8 cellular contexts compared by ENCODE assay signal in genomic region chr6:109441069-109441816, GRCh38. TPM values are rescaled to one million over a fixed set of nuclear protein-coding genes. Genes with fewer than 3 reads are reported as not detected.
DNase-seq lines count a peak whose midpoint lies in the region; ATAC-seq, FAIRE-seq and TF ChIP-seq lines count a peak whose summit lies in the region.

No MANE protein-coding gene starts in this region.

- H3K27me3 ChIP-seq in RWPE2 (ENCODE audit: insufficient read depth, poor library complexity, severe bottlenecking) (no peaks in the 10 kb centered on the region), K562 (ENCODE audit: control insufficient read depth in 2 of 2, insufficient read depth in 2 of 2, low read length in 2 of 2) (no peaks in the 10 kb centered on the region)

- H3K4me3 ChIP-seq in RWPE2 (ENCODE audit: severe bottlenecking): peak overlapping the region; percentile 75
- H3K4me3 ChIP-seq in K562: peak overlapping the region; percentile 86
- H3K4me3 ChIP-seq in iPS-18c (ENCODE audit: insufficient read depth, low read depth, low read length): peak overlapping the region; percentile 96

- FAIRE-seq in K562 (lab: Jason Lieb, UNC): no peak

- H3K27ac ChIP-seq in RWPE2 (ENCODE audit: poor library complexity, severe bottlenecking) (peak overlapping the region; percentile 36), K562 (ENCODE audit: extremely low read depth, low read depth, low read length) (peak overlapping the region; percentile 74)

- H2AFZ ChIP-seq in K562 (ENCODE audit: low read depth, low read length): peak overlapping the region; percentile 87

- peak; percentile 21 for DNase-seq in DMS114 treated with DMSO at 0.1 percent for 48 hours (lab: John Stamatoyannopoulos, UW; ENCODE audit: unreplicated experiment)
- DNase-seq in HT1080 (ENCODE audit: low read depth): peak; percentile 27
- DNase-seq in RWPE2 (ENCODE audit: low spot score): no peak
- DNase-seq in K562 (ENCODE audit: extremely low read depth in 1 of 4, low spot score in 3 of 4): peak; percentile 51 to 76 (median 57)
- peak; percentile 38 for DNase-seq in stimulated activated CD4-positive, alpha-beta T cell treated with anti-CD3 and anti-CD28 coated beads, Interleukin-4, amount 100 ng/mL, for 24 hours

- peak; percentile 38; the same call in 1 of the 2 replicates for TF ChIP-seq POLR2A in K562 (conservative IDR thresholded peaks at IDR 0.05)

- H3K4me1 ChIP-seq in RWPE2 (ENCODE audit: insufficient read depth, poor library complexity, severe bottlenecking): peaks cover 9% of the 10 kb centered on the region
- peaks cover 18 to 34% of the 10 kb centered on the region in 2 experiments; a peak in 4 of 5 replicates for H3K4me1 ChIP-seq in K562 (replicated peaks in 1 of 2; ENCODE audit: control insufficient read depth in 2 of 2, insufficient read depth in 2 of 2, low read length in 2 of 2)

- peak; percentile 14 for ATAC-seq in GM19467 (IDR thresholded peaks at IDR 0.05; ENCODE audit: unreplicated experiment)
- peak; percentile 50 for ATAC-seq in RWPE2 (ENCODE audit: low read depth)
- ATAC-seq in K562: peak; percentile 75
- ATAC-seq in GM18519 (IDR thresholded peaks at IDR 0.05; ENCODE audit: low FRiP score, unreplicated experiment): no peak

- intact Hi-C loops in K562 (cut with micrococcal nuclease): loop anchor here (2.0 kb wide), 2 partner anchors 58 to 136 kb away; partner anchors contain the start of gene CD164

- H4K20me1 ChIP-seq in K562 (replicated peaks; ENCODE audit: control insufficient read depth, insufficient read depth, low read length): no peaks in the 10 kb centered on the region

- under 1% methylated on average over 30 of the region's 31 CpGs for WGBS in K562 (ENCODE audit: insufficient coverage, low coverage, missing lambda C conversion rate)

- TF ChIP-seq EP300 in K562 (IDR thresholded peaks at IDR 0.05; ENCODE audit: low read length): no peak

- peak overlapping the region; percentile 76 to 92 for H3K9ac ChIP-seq in K562 (ENCODE audit: insufficient read depth in 1 of 2, low read depth in 2 of 2, low read length in 2 of 2)

- POLR2A ChIA-PET in K562 (lab: Yijun Ruan, JAX): interaction anchor here (0.6 to 9.8 kb wide), 11 partner anchors 12 to 1183 kb away, joined by 3 to 92 read pairs (median 3); partner anchors contain the start of genes CD164 and MICAL1

- H3K79me2 ChIP-seq in K562 (ENCODE audit: control insufficient read depth, insufficient read depth, low read length): peaks cover 20% of the 10 kb centered on the region

- TF ChIP-seq CTCF in RWPE2 (IDR thresholded peaks at IDR 0.05; ENCODE audit: poor library complexity, severe bottlenecking) (peak; percentile 12), K562 (IDR thresholded peaks at IDR 0.05 in 2 of 3, conservative IDR thresholded peaks at IDR 0.05 in 1 of 3; ENCODE audit: insufficient read depth in 2 of 3, low read depth in 1 of 3, low read length in 3 of 3) (peak; percentile 29 to 49 (median 47); a peak in 5 of 6 replicates)

- TF ChIP-seq RAD21 in K562 (CRISPR knock-in tag; conservative IDR thresholded peaks at IDR 0.05 in 1 of 2, IDR thresholded peaks at IDR 0.05 in 1 of 2): no peak

- H3K36me3 ChIP-seq in RWPE2 (ENCODE audit: low read depth) (peaks cover 22% of the 10 kb centered on the region), K562 (ENCODE audit: control insufficient read depth, insufficient read depth, low read length) (peaks cover 42% of the 10 kb centered on the region)

- in situ Hi-C loops in K562 (cut with MboI): no loop called here

- BruUV-seq in K562 (replicated peaks; lab: Mats Ljungman, UMichigan): TSS peak; percentile 46

- CTCF ChIA-PET in K562 (lab: Yijun Ruan, JAX; ENCODE audit: low intra/inter-chr PET ratio): no interaction called here

- H3K9me1 ChIP-seq in K562 (ENCODE audit: control insufficient read depth, insufficient read depth, low read length): no peaks in the 10 kb centered on the region

- peak overlapping the region; percentile 93 for H3K4me2 ChIP-seq in K562 (ENCODE audit: insufficient read depth, low read length)

- H3K9me3 ChIP-seq in RWPE2 (ENCODE audit: severe bottlenecking) (no peaks in the 10 kb centered on the region), K562 (replicated peaks; ENCODE audit: control insufficient read depth, insufficient read depth, low read depth, low read length) (no peaks in the 10 kb centered on the region), iPS-18c (ENCODE audit: control insufficient read depth, insufficient read depth, low read length) (no peaks in the 10 kb centered on the region)

RNA-seq across cellular contexts. Expression of gene SMPD2, which starts 0.7 kb away (rescaled TPM):
- 14.9 and 15.4 TPM in 2 replicates for total RNA-seq in HT1080 (2014; rRNA removed; shearing (Covaris generic))
- 7.3 and 8.8 TPM in 2 replicates for polyA plus RNA-seq in HT1080 (2015; cell fraction: cytosol; rRNA removed)
- 17.7 and 18.1 TPM in 2 replicates for polyA plus RNA-seq in HT1080 (2015; cell fraction: nucleus; rRNA removed)
- 40.0 and 130 TPM in 2 replicates for total RNA-seq in K562 (2011; cell fraction: chromatin; rRNA removed; ENCODE audit: low replicate concordance)
- 68.9 and 90.7 TPM in 2 replicates for total RNA-seq in K562 (2011; cell fraction: nucleolus; rRNA removed)
- total RNA-seq in K562 (2011; cell fraction: nucleoplasm; rRNA removed): 59.2 and 61.0 TPM in 2 replicates
- 20.8 and 23.9 TPM in 2 replicates for total RNA-seq in K562 (2014; rRNA removed)
- total RNA-seq in K562 (2014; rRNA removed; fragmentation: Illumina TruSeq; extraction: Trizol): 8.8 and 14.5 TPM in 2 replicates
- 16.8 and 18.1 TPM in 2 replicates for total RNA-seq in K562 (2015; rRNA removed; fragmentation: Illumina TruSeq; extraction: Trizol)
- total RNA-seq in K562 (2021): 20.4 TPM in 2 replicates
- 14.8 and 18.3 TPM in 2 replicates for polyA plus RNA-seq in K562 (2011; rRNA removed)
- 15.1 and 22.6 TPM in 2 replicates for polyA plus RNA-seq in K562 (2011; cell fraction: cytosol; rRNA removed)
- polyA plus RNA-seq in K562 (2011; cell fraction: nucleus; rRNA removed): 61.2 and 64.9 TPM in 2 replicates
- 14.3 and 17.2 TPM in 2 replicates for polyA plus RNA-seq in K562 (2012)
- polyA plus RNA-seq in K562 (2014; fragmentation: Illumina TruSeq; extraction: Trizol): 20.5 TPM in 2 replicates
- polyA plus RNA-seq in K562 (2014; fragmentation: Nextera tagmentation; extraction: Ambion mirVana): 1 to 10 TPM in 1 of 2 experiments, under 1 TPM in 1; 0.13 to 1.2 TPM
- polyA plus RNA-seq in K562 (2014; rRNA removed): 19.3 and 21.8 TPM in 2 replicates
- polyA minus RNA-seq in K562 (2011; rRNA and poly(A)+ RNA removed): 25.8 and 28.5 TPM in 2 replicates
- 8.1 and 12.0 TPM in 2 replicates for polyA minus RNA-seq in K562 (2011; cell fraction: cytosol; rRNA and poly(A)+ RNA removed)
- polyA minus RNA-seq in K562 (2011; cell fraction: nucleus; rRNA and poly(A)+ RNA removed): 43.4 and 53.0 TPM in 2 replicates

RNA-seq across cellular contexts. Expression of gene PPIL6, which starts 0.8 kb away (rescaled TPM):
- 0.05 TPM in 1 of 2 replicates, not detected in the other for total RNA-seq in HT1080 (2014; rRNA removed; shearing (Covaris generic))
- 0.49 and 0.84 TPM in 2 replicates for polyA plus RNA-seq in HT1080 (2015; cell fraction: cytosol; rRNA removed)
- polyA plus RNA-seq in HT1080 (2015; cell fraction: nucleus; rRNA removed): 0.74 TPM in 1 of 2 replicates, not detected in the other
- 0.19 TPM in 1 of 2 replicates, not detected in the other for total RNA-seq in K562 (2011; cell fraction: chromatin; rRNA removed; ENCODE audit: low replicate concordance)
- total RNA-seq in K562 (2011; cell fraction: nucleolus; rRNA removed): not detected in 2 replicates
- 0.15 TPM in 1 of 2 replicates, not detected in the other for total RNA-seq in K562 (2011; cell fraction: nucleoplasm; rRNA removed)
- 0.33 TPM in 1 of 2 replicates, not detected in the other for total RNA-seq in K562 (2014; rRNA removed)
- 0.64 and 0.98 TPM in 2 replicates for total RNA-seq in K562 (2014; rRNA removed; fragmentation: Illumina TruSeq; extraction: Trizol)
- total RNA-seq in K562 (2015; rRNA removed; fragmentation: Illumina TruSeq; extraction: Trizol): 0.68 and 0.76 TPM in 2 replicates
- total RNA-seq in K562 (2021): 0.47 and 0.87 TPM in 2 replicates
- polyA plus RNA-seq in K562 (2011; rRNA removed): 0.36 and 1.1 TPM in 2 replicates
- 0.09 and 0.29 TPM in 2 replicates for polyA plus RNA-seq in K562 (2011; cell fraction: cytosol; rRNA removed)
- 0.10 and 0.37 TPM in 2 replicates for polyA plus RNA-seq in K562 (2011; cell fraction: nucleus; rRNA removed)
- 0.72 and 2.6 TPM in 2 replicates for polyA plus RNA-seq in K562 (2012)
- 0.35 and 0.49 TPM in 2 replicates for polyA plus RNA-seq in K562 (2014; fragmentation: Illumina TruSeq; extraction: Trizol)
- polyA plus RNA-seq in K562 (2014; fragmentation: Nextera tagmentation; extraction: Ambion mirVana): under 1 TPM; 0.13 to 0.14 TPM
- polyA plus RNA-seq in K562 (2014; rRNA removed): 0.03 and 1.5 TPM in 2 replicates
- polyA minus RNA-seq in K562 (2011; rRNA and poly(A)+ RNA removed): 0.42 and 1.3 TPM in 2 replicates
- polyA minus RNA-seq in K562 (2011; cell fraction: cytosol; rRNA and poly(A)+ RNA removed): not detected in 2 replicates
- 0.27 TPM in 1 of 2 replicates, not detected in the other for polyA minus RNA-seq in K562 (2011; cell fraction: nucleus; rRNA and poly(A)+ RNA removed)

RNA-seq across cellular contexts. Expression of gene MICAL1, which starts 14.3 kb away (rescaled TPM):
- total RNA-seq in HT1080 (2014; rRNA removed; shearing (Covaris generic)): 37.2 and 37.3 TPM in 2 replicates
- 20.1 and 22.0 TPM in 2 replicates for polyA plus RNA-seq in HT1080 (2015; cell fraction: cytosol; rRNA removed)
- 162 and 176 TPM in 2 replicates for polyA plus RNA-seq in HT1080 (2015; cell fraction: nucleus; rRNA removed)
- 67.8 and 124 TPM in 2 replicates for total RNA-seq in K562 (2011; cell fraction: chromatin; rRNA removed; ENCODE audit: low replicate concordance)
- 63.3 and 63.4 TPM in 2 replicates for total RNA-seq in K562 (2011; cell fraction: nucleolus; rRNA removed)
- total RNA-seq in K562 (2011; cell fraction: nucleoplasm; rRNA removed): 56.3 and 70.8 TPM in 2 replicates
- total RNA-seq in K562 (2014; rRNA removed): 7.0 and 10.5 TPM in 2 replicates
- total RNA-seq in K562 (2014; rRNA removed; fragmentation: Illumina TruSeq; extraction: Trizol): 3.0 and 3.7 TPM in 2 replicates
- total RNA-seq in K562 (2015; rRNA removed; fragmentation: Illumina TruSeq; extraction: Trizol): 4.6 and 5.3 TPM in 2 replicates
- 11.0 and 12.3 TPM in 2 replicates for total RNA-seq in K562 (2021)
- 11.5 and 11.6 TPM in 2 replicates for polyA plus RNA-seq in K562 (2011; rRNA removed)
- polyA plus RNA-seq in K562 (2011; cell fraction: cytosol; rRNA removed): 5.4 and 9.1 TPM in 2 replicates
- polyA plus RNA-seq in K562 (2011; cell fraction: nucleus; rRNA removed): 72.2 and 124 TPM in 2 replicates
- 10.9 and 26.0 TPM in 2 replicates for polyA plus RNA-seq in K562 (2012)
- polyA plus RNA-seq in K562 (2014; fragmentation: Illumina TruSeq; extraction: Trizol): 8.4 and 9.0 TPM in 2 replicates
- polyA plus RNA-seq in K562 (2014; fragmentation: Nextera tagmentation; extraction: Ambion mirVana): under 1 TPM; 0.07 to 0.15 TPM
- 11.5 and 15.2 TPM in 2 replicates for polyA plus RNA-seq in K562 (2014; rRNA removed)
- 3.5 and 4.8 TPM in 2 replicates for polyA minus RNA-seq in K562 (2011; rRNA and poly(A)+ RNA removed)
- polyA minus RNA-seq in K562 (2011; cell fraction: cytosol; rRNA and poly(A)+ RNA removed): 3.5 and 5.0 TPM in 2 replicates
- 12.9 and 14.9 TPM in 2 replicates for polyA minus RNA-seq in K562 (2011; cell fraction: nucleus; rRNA and poly(A)+ RNA removed)

RNA-seq across cellular contexts. Expression of gene ZBTB24, which starts 41.8 kb away (rescaled TPM):
- total RNA-seq in HT1080 (2014; rRNA removed; shearing (Covaris generic)): 9.6 and 10.8 TPM in 2 replicates
- polyA plus RNA-seq in HT1080 (2015; cell fraction: cytosol; rRNA removed): 5.9 and 6.6 TPM in 2 replicates
- polyA plus RNA-seq in HT1080 (2015; cell fraction: nucleus; rRNA removed): 8.2 and 9.1 TPM in 2 replicates
- 7.0 and 15.8 TPM in 2 replicates for total RNA-seq in K562 (2011; cell fraction: chromatin; rRNA removed; ENCODE audit: low replicate concordance)
- total RNA-seq in K562 (2011; cell fraction: nucleolus; rRNA removed): 5.2 and 5.5 TPM in 2 replicates
- total RNA-seq in K562 (2011; cell fraction: nucleoplasm; rRNA removed): 7.4 and 8.9 TPM in 2 replicates
- total RNA-seq in K562 (2014; rRNA removed) (8.3 and 9.3 TPM in 2 replicates), K562 (2014; rRNA removed; fragmentation: Illumina TruSeq; extraction: Trizol) (13.4 and 13.7 TPM in 2 replicates), K562 (2015; rRNA removed; fragmentation: Illumina TruSeq; extraction: Trizol) (15.8 and 16.7 TPM in 2 replicates), K562 (2021) (8.5 TPM in 2 replicates)
- polyA plus RNA-seq in K562 (2011; rRNA removed) (3.8 and 4.3 TPM in 2 replicates), K562 (2014; fragmentation: Illumina TruSeq; extraction: Trizol) (8.2 and 10.1 TPM in 2 replicates), K562 (2014; fragmentation: Nextera tagmentation; extraction: Ambion mirVana) (1 to 10 TPM; 2.0 to 2.5 TPM), K562 (2014; rRNA removed) (5.3 TPM in 2 replicates)
- 2.6 and 3.1 TPM in 2 replicates for polyA plus RNA-seq in K562 (2011; cell fraction: cytosol; rRNA removed)
- 3.7 and 4.5 TPM in 2 replicates for polyA plus RNA-seq in K562 (2011; cell fraction: nucleus; rRNA removed)
- polyA plus RNA-seq in K562 (2012): 5.4 and 5.5 TPM in 2 replicates
- polyA minus RNA-seq in K562 (2011; rRNA and poly(A)+ RNA removed): 7.6 and 7.9 TPM in 2 replicates
- polyA minus RNA-seq in K562 (2011; cell fraction: cytosol; rRNA and poly(A)+ RNA removed): 4.4 and 5.5 TPM in 2 replicates
- polyA minus RNA-seq in K562 (2011; cell fraction: nucleus; rRNA and poly(A)+ RNA removed): 4.2 and 7.4 TPM in 2 replicates

RNA-seq across cellular contexts. Expression of gene CD164, which starts 59.0 kb away (rescaled TPM):
- 99.0 and 125 TPM in 2 replicates for total RNA-seq in HT1080 (2014; rRNA removed; shearing (Covaris generic))
- 220 and 266 TPM in 2 replicates for polyA plus RNA-seq in HT1080 (2015; cell fraction: cytosol; rRNA removed)
- polyA plus RNA-seq in HT1080 (2015; cell fraction: nucleus; rRNA removed): 219 and 249 TPM in 2 replicates
- 114 and 222 TPM in 2 replicates for total RNA-seq in K562 (2011; cell fraction: chromatin; rRNA removed; ENCODE audit: low replicate concordance)
- total RNA-seq in K562 (2011; cell fraction: nucleolus; rRNA removed): 162 and 212 TPM in 2 replicates
- total RNA-seq in K562 (2011; cell fraction: nucleoplasm; rRNA removed): 243 and 317 TPM in 2 replicates
- total RNA-seq in K562 (2014; rRNA removed) (79.5 and 92.7 TPM in 2 replicates), K562 (2014; rRNA removed; fragmentation: Illumina TruSeq; extraction: Trizol) (121 and 134 TPM in 2 replicates), K562 (2015; rRNA removed; fragmentation: Illumina TruSeq; extraction: Trizol) (191 and 199 TPM in 2 replicates), K562 (2021) (164 and 169 TPM in 2 replicates)
- polyA plus RNA-seq in K562 (2011; rRNA removed) (317 and 349 TPM in 2 replicates), K562 (2014; fragmentation: Illumina TruSeq; extraction: Trizol) (186 and 188 TPM in 2 replicates), K562 (2014; fragmentation: Nextera tagmentation; extraction: Ambion mirVana) (100 to 1,000 TPM; 165 to 179 TPM), K562 (2014; rRNA removed) (117 and 143 TPM in 2 replicates)
- polyA plus RNA-seq in K562 (2011; cell fraction: cytosol; rRNA removed): 107 and 156 TPM in 2 replicates
- 302 and 407 TPM in 2 replicates for polyA plus RNA-seq in K562 (2011; cell fraction: nucleus; rRNA removed)
- 177 and 329 TPM in 2 replicates for polyA plus RNA-seq in K562 (2012)
- 159 and 195 TPM in 2 replicates for polyA minus RNA-seq in K562 (2011; rRNA and poly(A)+ RNA removed)
- polyA minus RNA-seq in K562 (2011; cell fraction: cytosol; rRNA and poly(A)+ RNA removed): 154 and 189 TPM in 2 replicates
- 130 and 232 TPM in 2 replicates for polyA minus RNA-seq in K562 (2011; cell fraction: nucleus; rRNA and poly(A)+ RNA removed)
